In the genomic region with DNA sequence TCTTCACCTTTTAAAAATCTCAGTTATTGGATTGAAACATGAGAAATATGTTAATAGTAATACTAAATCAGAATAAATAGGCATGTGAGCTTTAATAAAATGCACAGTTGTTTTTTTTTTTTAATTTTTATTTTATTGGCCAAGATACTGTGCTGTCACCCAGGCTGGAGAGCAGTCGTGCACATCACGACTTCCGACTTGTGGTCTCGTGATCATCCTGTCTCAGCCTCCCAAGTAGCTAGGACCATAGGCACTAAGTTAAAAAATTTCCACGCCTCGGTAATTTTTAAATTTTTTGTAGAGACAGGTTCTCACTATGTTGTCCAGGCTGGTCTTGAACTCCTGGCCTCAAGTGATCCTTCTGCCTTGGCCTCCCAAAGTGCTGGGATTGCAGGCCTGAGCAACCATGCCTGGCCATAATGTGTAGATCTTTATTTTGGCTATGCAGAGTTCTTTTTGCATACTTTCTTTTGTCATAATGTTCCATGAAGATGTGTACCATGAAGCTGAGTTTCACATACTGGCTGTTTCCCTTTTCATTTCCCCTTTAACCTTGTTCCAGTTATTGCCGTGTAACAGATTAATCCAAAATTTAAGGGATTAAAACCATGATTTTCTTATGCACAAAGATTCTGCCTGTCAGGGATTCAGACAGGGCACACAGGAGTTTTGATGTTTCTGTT, we compare ENCODE assay signal across 12 cellular contexts. TPM values are rescaled to one million over a fixed set of nuclear protein-coding genes. Genes with fewer than 3 reads are reported as not detected.
DNase-seq lines count a peak whose midpoint lies in the region; ATAC-seq and TF ChIP-seq lines count a peak whose summit lies in the region.
"Had no signal": no experiment of that assay in that cellular context is flagged by ENCODE, and none has a peak within 500 bp of the region (broad histone marks: within the 10 kb centered on the region; RNA-seq: fewer than 3 reads in every experiment).

No MANE protein-coding gene starts in this region.

- no peaks in the 10 kb centered on the region for H3K27me3 ChIP-seq in OCI-LY3 (ENCODE audit: low read depth, low read length)

- H3K9me3 ChIP-seq in OCI-LY3 (ENCODE audit: insufficient read depth, low read length), result no peaks in the 10 kb centered on the region

- H3K36me3 ChIP-seq in OCI-LY3 (replicated peaks; ENCODE audit: low read depth, low read length), result peaks cover 29% of the 10 kb centered on the region

- ATAC-seq in esophagus mucosa, result peak; percentile 32
- ATAC-seq in HG03108 (IDR thresholded peaks at IDR 0.05; ENCODE audit: unreplicated experiment), result no peak

- H4K20me1 ChIP-seq in OCI-LY3 (ENCODE audit: insufficient read depth, low read length), result peaks cover 92% of the 10 kb centered on the region

- H3K27ac ChIP-seq in OCI-LY3 (ENCODE audit: low read length), result peak overlapping the region; percentile 59

- TF ChIP-seq CTCF in GM12865 (IDR thresholded peaks at IDR 0.05; ENCODE audit: insufficient read depth, low read depth, low read length, missing control alignments), result no peak
- TF ChIP-seq CTCF in OCI-LY3 (IDR thresholded peaks at IDR 0.05; ENCODE audit: low read depth, low read length), result no peak

- peaks cover 29% of the 10 kb centered on the region for H3K4me1 ChIP-seq in OCI-LY3 (ENCODE audit: low read length)

- H3K4me2 ChIP-seq in OCI-LY3 (ENCODE audit: low read length), result peak overlapping the region; percentile 44

- peak; percentile 28 for DNase-seq in CD1c-positive myeloid dendritic cell (ENCODE audit: extremely low spot score)
- DNase-seq in GM12865 (ENCODE audit: low read depth), result peak; percentile 44
- no peak for DNase-seq in OCI-M2 (lab: John Stamatoyannopoulos, UW; ENCODE audit: unreplicated experiment)
- DNase-seq in pons (ENCODE audit: low spot score), result no peak
- no peak for DNase-seq in HT-29 (ENCODE audit: low spot score)
- DNase-seq: activated CD4-positive, alpha-beta T cell treated with anti-CD3 and anti-CD28 coated beads, Interleukin-2, amount 50 U/mL, for 48 hours; anterior cingulate cortex; NCI-H1092; stimulated activated CD4-positive, alpha-beta T cell treated with anti-CD3 and anti-CD28 coated beads, Interleukin-4, amount 100 ng/mL, for 1 hour had no signal

- H3K9ac ChIP-seq in OCI-LY3 (ENCODE audit: low read length), result 0 out of 2 replicates have a peak overlapping the region, but pooled peaks have one; percentile 5

- H3K79me2 ChIP-seq in OCI-LY3 (ENCODE audit: low read length), result peaks cover 100% of the 10 kb centered on the region

- H3K4me3 ChIP-seq in GM12865 (ENCODE audit: low read depth, low read length), result no peak overlapping the region
- peak overlapping the region; percentile 3; the same call in 1 of the 2 replicates for H3K4me3 ChIP-seq in OCI-LY3 (ENCODE audit: low read length)

- no peak overlapping the region for H2AFZ ChIP-seq in OCI-LY3 (ENCODE audit: low read depth, low read length)

RNA-seq across cellular contexts. Expression of a gene that starts 16.0 kb away (rescaled TPM):
- 154 TPM for total RNA-seq in esophagus mucosa
- total RNA-seq in HT-29 (2014; rRNA removed; shearing (Covaris generic)), result 360 and 372 TPM in 2 replicates

RNA-seq across cellular contexts. Expression of a gene that starts 37.9 kb away (rescaled TPM):
- 41.1 TPM for total RNA-seq in esophagus mucosa
- total RNA-seq in HT-29 (2014; rRNA removed; shearing (Covaris generic)), result 49.7 and 51.8 TPM in 2 replicates

Comparison
In these comparisons a context has a peak if more than half of its experiments do, and no peak if none do; other contexts are left out.
1. DNase-seq: peak in CD1c-positive myeloid dendritic cell (single experiment) and GM12865 (single experiment); none in OCI-M2 (single experiment), pons (single experiment) and HT-29 (single experiment).